ENCODE assay signal across 22 cellular contexts in genomic region chr2:162422894-162423293, GRCh38.
DNase-seq lines count a peak whose midpoint lies in the region; ATAC-seq and TF ChIP-seq lines count a peak whose summit lies in the region.
"Had no signal": no experiment of that assay in that cellular context is flagged by ENCODE, and none has a peak within 500 bp of the region (broad histone marks: within the 10 kb centered on the region; RNA-seq: fewer than 3 reads in every experiment).

No MANE protein-coding gene starts in this region.

- no peaks in the 10 kb centered on the region for H3K4me1 ChIP-seq in left ventricle myocardium inferior
- H3K4me1 ChIP-seq: BLaER1 treated with 17β-estradiol and CSF1 and Interleukin-3, amounts not matched to agents 10 nM and 100 nM; colonic mucosa; prostate gland had no signal

- DNase-seq in GM06990 (ENCODE audit: extremely low read depth, insufficient read length) = no peak
- DNase-seq in HCEC 1CT = peak; percentile 38
- peak; percentile 18 for DNase-seq in RKO (ENCODE audit: low spot score)
- DNase-seq in inferior parietal cortex (ENCODE audit: extremely low spot score) = peak; percentile 17
- DNase-seq in left ventricle myocardium inferior = no peak
- DNase-seq: activated B cell treated with CpG ODN at 0.5 μM for 24 hours; activated CD8-positive, alpha-beta T cell treated with anti-CD3 and anti-CD28 coated beads, Interleukin-2, amount 10 ng/mL, durations not matched to agents 7 days and 5 days; activated T-cell treated with anti-CD3 and anti-CD28 coated beads, Interleukin-2, amount 50 U/mL, for 72 hours; colonic mucosa; DMS153; foreskin fibroblast; hippocampal formation; KBM-7; mesendoderm; NCI-H1105; SHP77; T-helper 2 cell had no signal

- no peak for ATAC-seq in GM18907 (IDR thresholded peaks at IDR 0.05; ENCODE audit: unreplicated experiment)
- no peak for ATAC-seq in GM21423 (IDR thresholded peaks at IDR 0.05; ENCODE audit: unreplicated experiment)
- ATAC-seq: activated CD8-positive, alpha-beta T cell treated with anti-CD3 and anti-CD28 coated beads, Interleukin-2, amount 10 ng/mL, durations not matched to agents 7 days and 5 days; activated T-cell treated with anti-CD3 and anti-CD28 coated beads, Interleukin-2, amount 50 U/mL, for 72 hours had no signal

- H3K4me3 ChIP-seq in GM06990 (replicated peaks; ENCODE audit: low read depth, low read length) = no peak overlapping the region
- H3K4me3 ChIP-seq in left ventricle myocardium inferior = no peak overlapping the region
- H3K4me3 ChIP-seq: BLaER1 treated with 17β-estradiol and CSF1 and Interleukin-3, amounts not matched to agents 10 nM and 100 nM; colonic mucosa; prostate gland; smooth muscle cell had no signal

- H3K27ac ChIP-seq in left ventricle myocardium inferior (replicated peaks) = no peak overlapping the region
- H3K27ac ChIP-seq: BLaER1 treated with 17β-estradiol and CSF1 and Interleukin-3, amounts not matched to agents 10 nM and 100 nM; colonic mucosa; prostate gland had no signal

- H3K9me3 ChIP-seq in left ventricle myocardium inferior (replicated peaks) = no peaks in the 10 kb centered on the region
- H3K9me3 ChIP-seq: BLaER1 treated with 17β-estradiol and CSF1 and Interleukin-3, amounts not matched to agents 10 nM and 100 nM; colonic mucosa; prostate gland had no signal

- no peaks in the 10 kb centered on the region for H3K27me3 ChIP-seq in GM06990 (replicated peaks; ENCODE audit: control insufficient read depth, insufficient read depth, low read length)
- H3K27me3 ChIP-seq in left ventricle myocardium inferior (ENCODE audit: low read depth) = no peaks in the 10 kb centered on the region
- H3K27me3 ChIP-seq: BLaER1 treated with 17β-estradiol and CSF1 and Interleukin-3, amounts not matched to agents 10 nM and 100 nM; colonic mucosa had no signal

- intact Hi-C loops in left ventricle myocardium inferior (cut with micrococcal nuclease) = no loop called here

- H3K36me3 ChIP-seq in GM06990 (ENCODE audit: control insufficient read depth, insufficient read depth, low read length) (no peaks in the 10 kb centered on the region), left ventricle myocardium inferior (no peaks in the 10 kb centered on the region)
- H3K36me3 ChIP-seq: BLaER1 treated with 17β-estradiol and CSF1 and Interleukin-3, amounts not matched to agents 10 nM and 100 nM; colonic mucosa; prostate gland had no signal

- TF ChIP-seq CTCF in GM06990 (IDR thresholded peaks at IDR 0.05; ENCODE audit: insufficient read depth, low read length, poor library complexity, severe bottlenecking) (peak; percentile 15), left ventricle myocardium inferior (IDR thresholded peaks at IDR 0.05; ENCODE audit: borderline replicate concordance) (no peak)

Comparison
In these comparisons a context has a peak if more than half of its experiments do, and no peak if none do; other contexts are left out.
1. DNase-seq: peak in HCEC 1CT (single experiment), RKO (single experiment) and inferior parietal cortex (single experiment); none in GM06990 (single experiment) and left ventricle myocardium inferior (single experiment).